28 cellular contexts compared by ENCODE assay signal in the genomic region with DNA sequence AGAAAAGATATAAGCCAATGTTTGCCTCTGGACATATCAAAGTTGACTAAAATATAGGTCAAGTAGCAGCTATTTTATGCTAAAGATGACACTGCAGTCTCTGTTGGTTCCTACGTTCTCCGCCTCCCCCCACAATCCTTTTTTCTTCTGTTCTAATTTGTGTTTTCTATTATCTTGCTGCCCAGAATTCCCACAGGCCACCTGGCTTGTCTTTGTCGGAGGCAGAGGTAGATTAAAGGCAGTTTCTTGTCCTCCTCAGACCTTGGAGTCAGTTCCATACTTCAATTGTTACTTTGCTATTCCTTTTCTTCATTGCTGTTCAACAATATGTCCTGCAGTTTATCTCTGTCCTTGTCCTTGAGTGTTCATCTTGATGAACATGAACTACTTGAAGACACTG.
"Had no signal": no experiment of that assay in that cellular context is flagged by ENCODE, and none has a peak within 500 bp of the region (broad histone marks: within the 10 kb centered on the region; RNA-seq: fewer than 3 reads in every experiment).

No MANE protein-coding gene starts in this region.

- H3K4me2 ChIP-seq: neural progenitor cell had no signal

- H3K4me1 ChIP-seq: parathyroid adenoma, psoas muscle, right lobe of liver had no signal

- H3K4me1 Mint-ChIP-seq: stimulated activated effector memory CD8-positive, alpha-beta T cell treated with anti-CD3 and anti-CD28 coated beads, Interleukin-12 subunit alpha, Interleukin-12 subunit beta, amount 100 ng/mL, for 72 hours had no signal

- H3K9me3 Mint-ChIP-seq: nephron; stimulated activated effector memory CD8-positive, alpha-beta T cell treated with anti-CD3 and anti-CD28 coated beads, Interleukin-12 subunit alpha, Interleukin-12 subunit beta, amount 100 ng/mL, for 72 hours; stimulated activated naive B cell treated with anti-CD40 and anti-IgM and Interleukin-4, amounts not matched to agents 10 μg/mL and 1 μg/mL and 100 μg/mL, for 72 hours; stimulated activated naive CD8-positive, alpha-beta T cell treated with anti-CD3 and anti-CD28 coated beads, Interleukin-15, Interleukin-2, amounts not matched to agents 100 ng/mL and 50 ng/mL, for 24 hours had no signal

- H3K27ac Mint-ChIP-seq: nephron; neural progenitor cell; progenitor cell of endocrine pancreas; stimulated activated effector memory CD8-positive, alpha-beta T cell treated with anti-CD3 and anti-CD28 coated beads, Interleukin-12 subunit alpha, Interleukin-12 subunit beta, amount 100 ng/mL, for 72 hours; stimulated activated naive B cell treated with anti-CD40 and anti-IgM and Interleukin-4, amounts not matched to agents 10 μg/mL and 1 μg/mL and 100 μg/mL, for 72 hours; stimulated activated naive CD8-positive, alpha-beta T cell treated with anti-CD3 and anti-CD28 coated beads, Interleukin-15, Interleukin-2, amounts not matched to agents 100 ng/mL and 50 ng/mL, for 24 hours had no signal

- H3K79me2 ChIP-seq: parathyroid adenoma had no signal

- H3K4me3 ChIP-seq: neural progenitor cell, ovary, psoas muscle, right lobe of liver, sigmoid colon, stomach, thoracic aorta, thyroid gland, tibial nerve, upper lobe of left lung, vagina had no signal

- H3K27ac ChIP-seq: neural progenitor cell, ovary, parathyroid adenoma, psoas muscle, right lobe of liver, sigmoid colon, stomach, thoracic aorta, thyroid gland, tibial nerve, upper lobe of left lung, vagina had no signal

- H3K27me3 ChIP-seq: ovary, right lobe of liver, sigmoid colon, thyroid gland, tibial nerve, upper lobe of left lung, vagina had no signal

- H3K9me3 ChIP-seq: ovary, psoas muscle, right lobe of liver, sigmoid colon, stomach, thoracic aorta, thyroid gland, tibial nerve, upper lobe of left lung, vagina had no signal

- ATAC-seq: psoas muscle; right cardiac atrium; right lobe of liver; stimulated activated effector memory CD8-positive, alpha-beta T cell treated with anti-CD3 and anti-CD28 coated beads, Interleukin-12 subunit alpha, Interleukin-12 subunit beta, amount 100 ng/mL, for 72 hours; stimulated activated naive B cell treated with anti-CD40 and anti-IgM and Interleukin-4, amounts not matched to agents 10 μg/mL and 1 μg/mL and 100 μg/mL, for 72 hours had no signal

- H2AFZ ChIP-seq: neural progenitor cell, parathyroid adenoma had no signal

- H3K36me3 Mint-ChIP-seq: neural progenitor cell had no signal

- H3K36me3 ChIP-seq: neural progenitor cell, ovary, right lobe of liver, sigmoid colon, stomach, thoracic aorta, thyroid gland, tibial nerve, upper lobe of left lung, vagina had no signal

- H3K9ac ChIP-seq: neural progenitor cell, parathyroid adenoma had no signal

- DNase-seq: occipital lobe; ovary; posterior cingulate gyrus; psoas muscle; right cardiac atrium; right lobe of liver; sigmoid colon; small intestine; stimulated activated CD4-positive, alpha-beta T cell treated with anti-CD3 and anti-CD28 coated beads, Interleukin-15, amount 100 ng/mL, for 24 hours; stimulated activated CD4-positive, alpha-beta T cell treated with anti-CD3 and anti-CD28 coated beads, Interleukin-2, amount 100 ng/mL, for 24 hours; stimulated activated CD4-positive, alpha-beta T cell treated with anti-CD3 and anti-CD28 coated beads, Interleukin-2, amount 100 ng/mL, for 48 hours; stimulated activated CD4-positive, alpha-beta T cell treated with anti-CD3 and anti-CD28 coated beads, Interleukin-4, amount 100 ng/mL, for 24 hours; stimulated activated naive B cell treated with anti-CD40 and anti-IgM and Interleukin-4, amounts not matched to agents 10 μg/mL and 1 μg/mL and 100 μg/mL, for 72 hours; stimulated activated naive CD4-positive, alpha-beta T cell treated with Interleukin-2 at 50 U/mL for 16 hours; stomach; thyroid gland; trophoblast cell; upper lobe of left lung had no signal

- H3K4me3 Mint-ChIP-seq: neural progenitor cell; stimulated activated effector memory CD8-positive, alpha-beta T cell treated with anti-CD3 and anti-CD28 coated beads, Interleukin-12 subunit alpha, Interleukin-12 subunit beta, amount 100 ng/mL, for 72 hours; stimulated activated naive B cell treated with anti-CD40 and anti-IgM and Interleukin-4, amounts not matched to agents 10 μg/mL and 1 μg/mL and 100 μg/mL, for 72 hours; stimulated activated naive CD8-positive, alpha-beta T cell treated with anti-CD3 and anti-CD28 coated beads, Interleukin-15, Interleukin-2, amounts not matched to agents 100 ng/mL and 50 ng/mL, for 24 hours had no signal

- FAIRE-seq: small intestine, urothelium cell line had no signal

- H3K27me3 Mint-ChIP-seq: stimulated activated naive B cell treated with anti-CD40 and anti-IgM and Interleukin-4, amounts not matched to agents 10 μg/mL and 1 μg/mL and 100 μg/mL, for 72 hours; stimulated activated naive CD8-positive, alpha-beta T cell treated with anti-CD3 and anti-CD28 coated beads, Interleukin-15, Interleukin-2, amounts not matched to agents 100 ng/mL and 50 ng/mL, for 24 hours had no signal
